13 cellular contexts compared by ENCODE assay signal in genomic region chr10:3046210-3046779, GRCh38. TPM values are rescaled to one million over a fixed set of nuclear protein-coding genes. Genes with fewer than 3 reads are reported as not detected.
A peak's percentile ranks its signal among the peaks of the same experiment; 100 is the strongest.
DNase-seq lines count a peak whose midpoint lies in the region; ATAC-seq and TF ChIP-seq lines count a peak whose summit lies in the region.
"Had no signal": no experiment of that assay in that cellular context is flagged by ENCODE, and none has a peak within 500 bp of the region (broad histone marks: within the 10 kb centered on the region; RNA-seq: fewer than 3 reads in every experiment).

No MANE protein-coding gene starts in this region.

- TF ChIP-seq CTCF in AG04449 (IDR thresholded peaks at IDR 0.05; ENCODE audit: insufficient read depth, low read length, missing control alignments): no peak
- TF ChIP-seq CTCF in neural progenitor cell (IDR thresholded peaks at IDR 0.05): no peak
- TF ChIP-seq CTCF in dorsolateral prefrontal cortex (IDR thresholded peaks at IDR 0.05 in 54 of 56, conservative IDR thresholded peaks at IDR 0.05 in 2 of 56; ENCODE audit: low read depth in 1 of 56, partially characterized antibody in 56 of 56): no peak

- peak overlapping the region; percentile 47 for H3K4me2 ChIP-seq in neural progenitor cell

- peaks cover 2% of the 10 kb centered on the region for H3K9me3 Mint-ChIP-seq in neural progenitor cell
- H3K9me3 Mint-ChIP-seq: activated T-helper 1 cell treated with anti-CD3 and anti-CD28 coated beads, Interleukin-12 subunit alpha, Interleukin-12 subunit beta, Interleukin-2, Interleukin-4 antibody, amounts not matched to agents 30 ng/mL and 10 ng/mL and 1 ng/mL, durations not matched to agents 14 hours and 24 hours and 36 hours had no signal

- intact Hi-C loops in dorsolateral prefrontal cortex (cut with DNase I): loop anchor here in 1 of 2 donors (10.0 kb wide), 1 partner anchor 1941 kb away; no protein-coding TSS in a partner anchor

- no peak for DNase-seq in AG04449 (ENCODE audit: low read depth, low spot score)
- no peak for DNase-seq in neural progenitor cell (ENCODE audit: low spot score)
- no peak for DNase-seq in dorsolateral prefrontal cortex
- DNase-seq in effector CD8-positive, alpha-beta T cell (lab: John Stamatoyannopoulos, UW): no peak
- no peak for DNase-seq in stimulated activated CD8-positive, alpha-beta memory T cell treated with anti-CD3 and anti-CD28 coated beads, Interleukin-4, amount 100 ng/mL, for 48 hours
- DNase-seq: Karpas-422, SIG-M5 had no signal

- peak overlapping the region; percentile 53 for H3K27ac Mint-ChIP-seq in neural progenitor cell
- H3K27ac Mint-ChIP-seq: activated T-helper 1 cell treated with anti-CD3 and anti-CD28 coated beads, Interleukin-12 subunit alpha, Interleukin-12 subunit beta, Interleukin-2, Interleukin-4 antibody, amounts not matched to agents 30 ng/mL and 10 ng/mL and 1 ng/mL, durations not matched to agents 14 hours and 24 hours and 36 hours; WTC11 had no signal

- no peak overlapping the region for H3K9ac ChIP-seq in neural progenitor cell
- H3K9ac ChIP-seq: parathyroid adenoma had no signal

- H3K27ac ChIP-seq in neural progenitor cell (no peak overlapping the region), dorsolateral prefrontal cortex (peak overlapping the region in 9 of 59 donors; percentile 15 to 69 (median 26))
- H3K27ac ChIP-seq: parathyroid adenoma had no signal

- H3K27me3 Mint-ChIP-seq in neural progenitor cell (ENCODE audit: insufficient read depth, low read depth): peaks cover 10% of the 10 kb centered on the region

- no peaks in the 10 kb centered on the region for H3K27me3 ChIP-seq in neural progenitor cell
- H3K27me3 ChIP-seq in dorsolateral prefrontal cortex: peaks cover 0 to 7% (median 0%) of the 10 kb centered on the region in 45 donors

- TF ChIP-seq EP300 in Ishikawa (IDR thresholded peaks at IDR 0.05; ENCODE audit: borderline replicate concordance): no peak

- H4K20me1 ChIP-seq in neural progenitor cell (ENCODE audit: low read depth): no peaks in the 10 kb centered on the region

- H3F3A ChIP-seq in neural progenitor cell (ENCODE audit: low read depth): peaks cover 22% of the 10 kb centered on the region

- H3K4me1 ChIP-seq in neural progenitor cell: peaks cover 33% of the 10 kb centered on the region
- H3K4me1 ChIP-seq: parathyroid adenoma had no signal

- POLR2A ChIA-PET in AG04449 (lab: Yijun Ruan, JAX): interaction anchor here (0.7 to 1.2 kb wide), 2 partner anchors 45 to 49 kb away, joined by 3 to 5 read pairs; no protein-coding TSS in a partner anchor

- H2AFZ ChIP-seq in neural progenitor cell (replicated peaks): peak overlapping the region; percentile 0
- H2AFZ ChIP-seq: parathyroid adenoma had no signal

- no peaks in the 10 kb centered on the region for H3K79me2 ChIP-seq in neural progenitor cell (ENCODE audit: low read depth)
- H3K79me2 ChIP-seq: parathyroid adenoma had no signal

- no peaks in the 10 kb centered on the region for H3K36me3 Mint-ChIP-seq in neural progenitor cell

- H3K36me3 ChIP-seq in neural progenitor cell: no peaks in the 10 kb centered on the region

- peak overlapping the region; percentile 23 for H3K4me3 ChIP-seq in AG04449 (ENCODE audit: low read depth, low read length)
- no peak overlapping the region for H3K4me3 ChIP-seq in neural progenitor cell
- no peak overlapping the region for H3K4me3 ChIP-seq in dorsolateral prefrontal cortex

- CTCF ChIA-PET in AG04449 (lab: Yijun Ruan, JAX): interaction anchor here (1.1 to 6.7 kb wide), 7 partner anchors 8 to 1936 kb away, joined by 3 to 258 read pairs (median 37); no protein-coding TSS in a partner anchor

- H3K9me3 ChIP-seq in neural progenitor cell (ENCODE audit: low read depth): no peaks in the 10 kb centered on the region

- peak; percentile 20 for ATAC-seq in esophagus mucosa
- ATAC-seq in GM18867 (IDR thresholded peaks at IDR 0.05; ENCODE audit: unreplicated experiment): no peak

- peaks cover 43% of the 10 kb centered on the region for H3K4me1 Mint-ChIP-seq in neural progenitor cell

- H3K4me3 Mint-ChIP-seq in neural progenitor cell: peak overlapping the region; percentile 41
- H3K4me3 Mint-ChIP-seq: activated T-helper 1 cell treated with anti-CD3 and anti-CD28 coated beads, Interleukin-12 subunit alpha, Interleukin-12 subunit beta, Interleukin-2, Interleukin-4 antibody, amounts not matched to agents 30 ng/mL and 10 ng/mL and 1 ng/mL, durations not matched to agents 14 hours and 24 hours and 36 hours; WTC11 had no signal

- TF ChIP-seq RAD21 in Ishikawa (IDR thresholded peaks at IDR 0.05; ENCODE audit: low read depth): no peak

TF ChIP-seq in Ishikawa, 13 proteins besides CTCF, POLR2A, EP300 and RAD21:
- TF ChIP-seq NFIC (IDR thresholded peaks at IDR 0.05) (no peak), ZBTB7A (IDR thresholded peaks at IDR 0.05; ENCODE audit: low read depth) (0 out of 2 replicates have a peak, but pooled peaks have one; percentile 15)

RNA-seq across cellular contexts. Expression of gene PFKP, which starts 21.1 kb away (rescaled TPM):
- 78.2 TPM for total RNA-seq in esophagus mucosa
- total RNA-seq in neural progenitor cell (ENCODE audit: low replicate concordance): 55.2 and 71.2 TPM in 2 replicates
- 100 to 1,000 TPM; 129 to 619 (median 286) TPM for total RNA-seq in dorsolateral prefrontal cortex
